9 cellular contexts compared by ENCODE assay signal in genomic region chr11:63785823-63786222, GRCh38.
"Had no signal": no experiment of that assay in that cellular context is flagged by ENCODE, and none has a peak within 500 bp of the region (broad histone marks: within the 10 kb centered on the region; RNA-seq: fewer than 3 reads in every experiment).

No MANE protein-coding gene starts in this region.

- H3K36me3 ChIP-seq: HAP-1 had no signal

- H3K4me2 ChIP-seq: GM23338 had no signal

- H3K27ac ChIP-seq: GM23248 had no signal

- FAIRE-seq: H54 had no signal

- H3K4me3 ChIP-seq: GM23248, GM23338, HAP-1 had no signal

- H3K9ac ChIP-seq: GM23248 had no signal

- H2AFZ ChIP-seq: GM23248, GM23338 had no signal

- H3K4me1 ChIP-seq: HAP-1 had no signal

- ATAC-seq: GM23338, HCT116 had no signal

- DNase-seq: GM23248, H7, H9, HCEC 1CT, HFFc6 had no signal
